In the genomic region with DNA sequence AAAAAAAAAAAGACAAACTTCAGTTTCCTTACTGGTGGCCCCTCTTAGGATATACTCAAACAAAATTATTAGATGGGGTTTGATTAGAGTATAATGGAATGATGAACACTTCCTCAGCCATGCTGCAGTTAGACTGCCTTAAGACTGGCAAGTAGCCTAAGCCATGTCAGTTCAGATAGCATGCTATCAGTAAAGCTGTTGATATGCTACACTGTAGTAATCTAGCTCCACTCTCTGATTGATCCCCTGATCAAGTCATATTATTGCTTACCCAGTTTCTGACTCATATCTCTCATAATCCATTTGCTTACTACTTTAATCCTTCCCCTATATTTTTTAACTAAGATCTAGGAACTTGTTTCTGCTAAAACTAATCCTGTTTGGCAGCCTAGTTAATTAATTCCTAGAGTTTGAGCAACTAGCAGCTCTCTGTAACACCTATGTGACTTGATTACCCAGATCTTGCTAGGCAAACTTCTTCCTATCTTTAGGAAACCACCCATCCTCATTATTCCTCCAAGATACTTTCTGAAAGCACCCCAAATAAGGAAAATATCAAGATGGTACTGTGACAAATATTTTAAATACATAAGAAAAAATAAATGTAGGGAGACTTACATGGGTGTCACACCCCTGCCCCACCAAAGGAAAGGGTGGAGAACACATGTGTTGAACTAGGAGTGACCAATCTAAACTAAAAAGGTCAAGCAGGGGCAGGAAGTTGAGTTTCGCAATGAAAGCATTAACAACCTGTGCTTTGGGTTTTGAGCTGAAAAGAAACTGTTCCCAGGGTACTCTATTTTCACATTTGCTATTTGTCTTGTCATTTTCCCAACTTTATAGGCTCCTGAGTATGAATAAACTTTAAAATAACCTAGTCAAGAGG, we compare ENCODE assay signal across 1 cellular context.
TF ChIP-seq lines count a peak whose summit lies in the region.

No MANE protein-coding gene starts in this region.

TF ChIP-seq in WTC11, 78 proteins besides CTCF, POLR2A, EP300 and RAD21 (continued from another document):
- TF ChIP-seq FOXK1 (CRISPR knock-in tag; IDR thresholded peaks at IDR 0.05) (no peak), SMAD3 (CRISPR knock-in tag; IDR thresholded peaks at IDR 0.05; ENCODE audit: borderline replicate concordance) (no peak), ZNF219 (CRISPR knock-in tag; IDR thresholded peaks at IDR 0.05; ENCODE audit: borderline replicate concordance) (no peak), CBFB (CRISPR knock-in tag; IDR thresholded peaks at IDR 0.05; ENCODE audit: low read depth) (no peak), TCF7 (CRISPR knock-in tag; IDR thresholded peaks at IDR 0.05; ENCODE audit: low read depth) (no peak), E2F4 (CRISPR knock-in tag; IDR thresholded peaks at IDR 0.05; ENCODE audit: borderline replicate concordance, low read depth) (no peak), NFATC4 (CRISPR knock-in tag; IDR thresholded peaks at IDR 0.05) (no peak), RORB (CRISPR knock-in tag; IDR thresholded peaks at IDR 0.05) (no peak)
TF ChIP-seq in WTC11: peak in this region for 0.
